In the genomic region with DNA sequence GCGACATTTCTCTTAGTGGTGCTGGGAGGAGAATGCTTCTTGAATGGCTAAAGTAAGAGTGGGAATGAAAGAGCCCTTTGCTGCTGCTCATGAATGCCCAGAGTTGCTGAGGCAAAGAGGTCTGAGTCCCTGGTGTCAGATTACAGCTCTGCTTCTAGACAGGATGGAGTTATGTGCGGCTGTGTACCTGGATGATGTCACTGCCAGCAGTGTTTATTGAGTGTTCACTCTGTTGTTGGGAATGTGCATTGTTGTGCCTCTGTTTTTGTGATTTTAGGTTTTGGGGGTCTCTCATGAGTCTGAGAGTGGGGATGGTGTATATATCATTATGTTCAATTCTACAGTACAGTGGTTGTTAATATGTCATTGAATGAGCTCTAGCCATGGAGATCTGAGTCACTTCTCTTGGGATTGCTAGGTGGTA, we compare ENCODE assay signal across 8 cellular contexts. TPM values are rescaled to one million over a fixed set of nuclear protein-coding genes. Genes with fewer than 3 reads are reported as not detected.
DNase-seq lines count a peak whose midpoint lies in the region; ATAC-seq, FAIRE-seq and TF ChIP-seq lines count a peak whose summit lies in the region.

No MANE protein-coding gene starts in this region.

- peak; percentile 74 for DNase-seq in activated CD4-positive, alpha-beta T cell treated with anti-CD3 and anti-CD28 coated beads, Interleukin-2, amount 10 ng/mL, durations not matched to agents 24 days and 14 days
- DNase-seq in activated CD4-positive, alpha-beta T cell treated with anti-CD3 and anti-CD28 coated beads, Interleukin-2, amount 50 U/mL, for 4 hours: no peak
- DNase-seq in NCI-H526 treated with DMSO at 0.1 percent for 48 hours (lab: John Stamatoyannopoulos, UW): peak; percentile 64
- DNase-seq in bronchial epithelial cell (ENCODE audit: low read depth): peak; percentile 82
- no peak for DNase-seq in tibial nerve (ENCODE audit: low spot score in 2 of 2)

- FAIRE-seq in bronchial epithelial cell (lab: Jason Lieb, UNC): peak; percentile 50

- H3K36me3 Mint-ChIP-seq in activated CD4-positive, alpha-beta T cell treated with anti-CD3 and anti-CD28 coated beads, Interleukin-2, amount 10 ng/mL, durations not matched to agents 24 days and 14 days (ENCODE audit: low read depth): peaks cover 45% of the 10 kb centered on the region
- H3K36me3 Mint-ChIP-seq in nephron (ENCODE audit: low read depth): peaks cover 33% of the 10 kb centered on the region

- 33 to 41% methylated on average over 2 of the region's 2 CpGs for WGBS in tibial nerve, 2 donors

- TF ChIP-seq CTCF in bronchial epithelial cell (IDR thresholded peaks at IDR 0.05; ENCODE audit: insufficient read depth, low read length, severe bottlenecking) (no peak), nephron (IDR thresholded peaks at IDR 0.05; ENCODE audit: unreplicated experiment in 3 of 3) (no peak), tibial nerve (IDR thresholded peaks at IDR 0.05) (no peak)

- H3K27me3 Mint-ChIP-seq in activated CD4-positive, alpha-beta T cell treated with anti-CD3 and anti-CD28 coated beads, Interleukin-2, amount 10 ng/mL, durations not matched to agents 24 days and 14 days: no peaks in the 10 kb centered on the region
- H3K27me3 Mint-ChIP-seq in nephron (ENCODE audit: low read depth): no peaks in the 10 kb centered on the region

- no peaks in the 10 kb centered on the region for H3K9me3 ChIP-seq in tibial nerve

- H3K36me3 ChIP-seq in bronchial epithelial cell (ENCODE audit: control insufficient read depth, insufficient read depth, low read length) (no peaks in the 10 kb centered on the region), tibial nerve (no peaks in the 10 kb centered on the region)

- H3K4me3 ChIP-seq in bronchial epithelial cell (ENCODE audit: low read depth, low read length): no peak overlapping the region
- no peak overlapping the region for H3K4me3 ChIP-seq in tibial nerve

- H3K27ac Mint-ChIP-seq in activated CD4-positive, alpha-beta T cell treated with anti-CD3 and anti-CD28 coated beads, Interleukin-2, amount 10 ng/mL, durations not matched to agents 24 days and 14 days: peak overlapping the region; percentile 71
- H3K27ac Mint-ChIP-seq in nephron: peak overlapping the region; percentile 78 to 96 (median 91)

- TF ChIP-seq EP300 in tibial nerve (IDR thresholded peaks at IDR 0.05): no peak

- ATAC-seq in GM18502 (IDR thresholded peaks at IDR 0.05; ENCODE audit: poor library complexity, unreplicated experiment) (no peak), GM19455 (IDR thresholded peaks at IDR 0.05; ENCODE audit: unreplicated experiment) (no peak)

- peak overlapping the region; percentile 96 for H3K4me3 Mint-ChIP-seq in activated CD4-positive, alpha-beta T cell treated with anti-CD3 and anti-CD28 coated beads, Interleukin-2, amount 10 ng/mL, durations not matched to agents 24 days and 14 days
- peak overlapping the region; percentile 94 to 100 (median 99) for H3K4me3 Mint-ChIP-seq in nephron

- H3K9me3 Mint-ChIP-seq in activated CD4-positive, alpha-beta T cell treated with anti-CD3 and anti-CD28 coated beads, Interleukin-2, amount 10 ng/mL, durations not matched to agents 24 days and 14 days: no peaks in the 10 kb centered on the region
- H3K9me3 Mint-ChIP-seq in nephron: no peaks in the 10 kb centered on the region

- peak overlapping the region in 2 of 4 donors; percentile 1 to 19 for H3K27ac ChIP-seq in tibial nerve

- peaks cover 61% of the 10 kb centered on the region for H3K4me1 Mint-ChIP-seq in activated CD4-positive, alpha-beta T cell treated with anti-CD3 and anti-CD28 coated beads, Interleukin-2, amount 10 ng/mL, durations not matched to agents 24 days and 14 days
- peaks cover 51% of the 10 kb centered on the region for H3K4me1 Mint-ChIP-seq in nephron

- TF ChIP-seq POLR2A in tibial nerve (IDR thresholded peaks at IDR 0.05): no peak

- no peaks in the 10 kb centered on the region for H3K27me3 ChIP-seq in bronchial epithelial cell (ENCODE audit: control insufficient read depth, insufficient read depth, low read length)
- H3K27me3 ChIP-seq in tibial nerve: no peaks in the 10 kb centered on the region

- intact Hi-C loops in activated CD4-positive, alpha-beta T cell treated with anti-CD3 and anti-CD28 coated beads, Interleukin-2, amount 10 ng/mL, durations not matched to agents 24 days and 14 days (cut with micrococcal nuclease): loop anchor here (5.0 to 10.0 kb wide), 3 partner anchors 108 to 882 kb away; a partner anchor contains a TSS

- H3K4me1 ChIP-seq in tibial nerve: peaks cover 0 to 60% (median 26%) of the 10 kb centered on the region in 4 donors

RNA-seq across cellular contexts. Expression of a gene that starts 2.7 kb away (rescaled TPM):
- total RNA-seq in activated CD4-positive, alpha-beta T cell treated with anti-CD3 and anti-CD28 coated beads, Interleukin-2, amount 10 ng/mL, durations not matched to agents 24 days and 14 days: 10.3 and 11.0 TPM in 2 replicates
- total RNA-seq in bronchial epithelial cell (0.79 and 1.0 TPM in 2 replicates), tibial nerve (10 to 100 TPM; 18.6 to 40.6 (median 28.8) TPM)

Comparison
In these comparisons a context has a peak if more than half of its experiments do, and no peak if none do; other contexts are left out.
1. DNase-seq: peak in activated CD4-positive, alpha-beta T cell treated with anti-CD3 and anti-CD28 coated beads, Interleukin-2, amount 10 ng/mL, durations not matched to agents 24 days and 14 days (single experiment), NCI-H526 treated with DMSO at 0.1 percent for 48 hours (single experiment) and bronchial epithelial cell (single experiment); none in activated CD4-positive, alpha-beta T cell treated with anti-CD3 and anti-CD28 coated beads, Interleukin-2, amount 50 U/mL, for 4 hours (0 of 2) and tibial nerve (0 of 2).